2 cellular contexts compared by ENCODE assay signal in the genomic region with DNA sequence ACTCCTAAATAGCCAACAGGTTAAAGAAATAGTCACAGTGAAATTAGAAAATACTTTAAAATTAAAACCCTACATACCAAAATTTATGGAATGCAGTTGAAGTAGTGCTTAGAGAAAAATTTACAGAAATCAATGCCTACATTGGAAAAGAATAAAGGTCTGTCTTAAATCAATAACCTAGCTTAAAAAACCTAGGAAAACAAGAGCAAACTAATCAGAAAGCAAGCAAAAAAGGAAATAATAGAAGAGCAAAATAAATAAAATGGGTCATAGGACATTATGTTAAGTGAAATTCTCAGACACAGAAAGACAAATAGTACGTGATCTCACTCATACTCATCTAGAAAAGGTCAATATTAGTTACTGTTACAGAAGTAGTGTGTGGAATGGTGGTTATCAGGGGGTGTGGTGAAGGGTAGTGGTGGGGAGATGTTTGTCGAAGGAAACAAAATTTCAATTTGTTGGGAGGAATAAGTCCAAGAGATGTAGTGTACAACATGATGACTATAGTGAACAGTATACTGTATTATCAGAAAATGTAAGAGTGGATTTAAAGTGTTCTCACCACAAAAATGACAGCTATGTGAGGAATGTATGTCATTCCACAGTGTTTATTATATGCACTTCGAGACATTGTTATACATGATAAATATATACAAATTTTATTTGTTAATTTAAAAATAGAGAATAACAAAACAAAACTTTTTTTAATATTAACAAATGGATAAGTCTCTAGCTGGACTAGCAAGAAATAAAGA.
TF ChIP-seq lines count a peak whose summit lies in the region.

No MANE protein-coding gene starts in this region.

TF ChIP-seq in HepG2, 621 proteins besides CTCF, POLR2A, EP300 and RAD21 (continued from another document and continues in another):
- no peak for TF ChIP-seq REPIN1 (CRISPR knock-in tag; IDR thresholded peaks at IDR 0.05; ENCODE audit: borderline replicate concordance, low read depth)
- no peak for TF ChIP-seq ZNF138 (CRISPR knock-in tag; IDR thresholded peaks at IDR 0.05; ENCODE audit: low read depth)
- TF ChIP-seq ZKSCAN5 (CRISPR knock-in tag; IDR thresholded peaks at IDR 0.05), result no peak
- TF ChIP-seq RBFOX2 (IDR thresholded peaks at IDR 0.05; ENCODE audit: low read depth, low read length), result no peak
- TF ChIP-seq MNT (IDR thresholded peaks at IDR 0.05), result no peak
- no peak for TF ChIP-seq TBP (CRISPR knock-in tag; IDR thresholded peaks at IDR 0.05)
- TF ChIP-seq BORCS8-MEF2B (CRISPR knock-in tag; IDR thresholded peaks at IDR 0.05), result no peak
- TF ChIP-seq ZNF160 (CRISPR knock-in tag; IDR thresholded peaks at IDR 0.05), result no peak
- no peak for TF ChIP-seq ZNF652 (CRISPR knock-in tag; IDR thresholded peaks at IDR 0.05; ENCODE audit: borderline replicate concordance, low read depth)
- TF ChIP-seq, protein P1, sequence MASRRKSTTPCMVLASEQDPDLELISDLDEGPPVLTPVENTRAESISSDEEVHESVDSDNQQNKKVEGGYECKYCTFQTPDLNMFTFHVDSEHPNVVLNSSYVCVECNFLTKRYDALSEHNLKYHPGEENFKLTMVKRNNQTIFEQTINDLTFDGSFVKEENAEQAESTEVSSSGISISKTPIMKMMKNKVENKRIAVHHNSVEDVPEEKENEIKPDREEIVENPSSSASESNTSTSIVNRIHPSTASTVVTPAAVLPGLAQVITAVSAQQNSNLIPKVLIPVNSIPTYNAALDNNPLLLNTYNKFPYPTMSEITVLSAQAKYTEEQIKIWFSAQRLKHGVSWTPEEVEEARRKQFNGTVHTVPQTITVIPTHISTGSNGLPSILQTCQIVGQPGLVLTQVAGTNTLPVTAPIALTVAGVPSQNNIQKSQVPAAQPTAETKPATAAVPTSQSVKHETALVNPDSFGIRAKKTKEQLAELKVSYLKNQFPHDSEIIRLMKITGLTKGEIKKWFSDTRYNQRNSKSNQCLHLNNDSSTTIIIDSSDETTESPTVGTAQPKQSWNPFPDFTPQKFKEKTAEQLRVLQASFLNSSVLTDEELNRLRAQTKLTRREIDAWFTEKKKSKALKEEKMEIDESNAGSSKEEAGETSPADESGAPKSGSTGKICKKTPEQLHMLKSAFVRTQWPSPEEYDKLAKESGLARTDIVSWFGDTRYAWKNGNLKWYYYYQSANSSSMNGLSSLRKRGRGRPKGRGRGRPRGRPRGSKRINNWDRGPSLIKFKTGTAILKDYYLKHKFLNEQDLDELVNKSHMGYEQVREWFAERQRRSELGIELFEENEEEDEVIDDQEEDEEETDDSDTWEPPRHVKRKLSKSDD (CRISPR knock-in tag; IDR thresholded peaks at IDR 0.05; ENCODE audit: low read depth), result no peak
- TF ChIP-seq DMAP1 (CRISPR knock-in tag; IDR thresholded peaks at IDR 0.05), result no peak
- no peak for TF ChIP-seq SRSF4 (IDR thresholded peaks at IDR 0.05; ENCODE audit: low read depth, low read length, poor library complexity, severe bottlenecking)
- TF ChIP-seq ZNF619 (CRISPR knock-in tag; IDR thresholded peaks at IDR 0.05), result no peak
- TF ChIP-seq REST (IDR thresholded peaks at IDR 0.05; ENCODE audit: borderline replicate concordance in 1 of 2, low read depth in 1 of 2, low read length in 2 of 2), result no peak
- TF ChIP-seq, protein P2, sequence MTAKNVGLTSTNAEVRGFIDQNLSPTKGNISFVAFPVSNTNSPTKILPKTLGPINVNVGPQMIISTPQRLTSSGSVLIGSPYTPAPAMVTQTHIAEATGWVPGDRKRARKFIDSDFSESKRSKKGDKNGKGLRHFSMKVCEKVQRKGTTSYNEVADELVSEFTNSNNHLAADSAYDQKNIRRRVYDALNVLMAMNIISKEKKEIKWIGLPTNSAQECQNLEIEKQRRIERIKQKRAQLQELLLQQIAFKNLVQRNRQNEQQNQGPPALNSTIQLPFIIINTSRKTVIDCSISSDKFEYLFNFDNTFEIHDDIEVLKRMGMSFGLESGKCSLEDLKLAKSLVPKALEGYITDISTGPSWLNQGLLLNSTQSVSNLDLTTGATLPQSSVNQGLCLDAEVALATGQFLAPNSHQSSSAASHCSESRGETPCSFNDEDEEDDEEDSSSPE (CRISPR knock-in tag; IDR thresholded peaks at IDR 0.05), result no peak
- TF ChIP-seq MIER3 (CRISPR knock-in tag; IDR thresholded peaks at IDR 0.05; ENCODE audit: borderline replicate concordance), result no peak
- TF ChIP-seq NR2F2 (IDR thresholded peaks at IDR 0.05; ENCODE audit: borderline replicate concordance, low read depth), result 0 out of 2 replicates have a peak, but pooled peaks have one; percentile 37
- no peak for TF ChIP-seq ONECUT2 (CRISPR knock-in tag; IDR thresholded peaks at IDR 0.05)
- TF ChIP-seq SNAPC2 (CRISPR knock-in tag; IDR thresholded peaks at IDR 0.05), result no peak

TF ChIP-seq in SK-N-SH treated with all-trans-retinoic acid at 6 μM for 48 hours, 23 proteins besides CTCF, POLR2A, EP300 and RAD21 (continued from another document):
- TF ChIP-seq, protein P3, sequence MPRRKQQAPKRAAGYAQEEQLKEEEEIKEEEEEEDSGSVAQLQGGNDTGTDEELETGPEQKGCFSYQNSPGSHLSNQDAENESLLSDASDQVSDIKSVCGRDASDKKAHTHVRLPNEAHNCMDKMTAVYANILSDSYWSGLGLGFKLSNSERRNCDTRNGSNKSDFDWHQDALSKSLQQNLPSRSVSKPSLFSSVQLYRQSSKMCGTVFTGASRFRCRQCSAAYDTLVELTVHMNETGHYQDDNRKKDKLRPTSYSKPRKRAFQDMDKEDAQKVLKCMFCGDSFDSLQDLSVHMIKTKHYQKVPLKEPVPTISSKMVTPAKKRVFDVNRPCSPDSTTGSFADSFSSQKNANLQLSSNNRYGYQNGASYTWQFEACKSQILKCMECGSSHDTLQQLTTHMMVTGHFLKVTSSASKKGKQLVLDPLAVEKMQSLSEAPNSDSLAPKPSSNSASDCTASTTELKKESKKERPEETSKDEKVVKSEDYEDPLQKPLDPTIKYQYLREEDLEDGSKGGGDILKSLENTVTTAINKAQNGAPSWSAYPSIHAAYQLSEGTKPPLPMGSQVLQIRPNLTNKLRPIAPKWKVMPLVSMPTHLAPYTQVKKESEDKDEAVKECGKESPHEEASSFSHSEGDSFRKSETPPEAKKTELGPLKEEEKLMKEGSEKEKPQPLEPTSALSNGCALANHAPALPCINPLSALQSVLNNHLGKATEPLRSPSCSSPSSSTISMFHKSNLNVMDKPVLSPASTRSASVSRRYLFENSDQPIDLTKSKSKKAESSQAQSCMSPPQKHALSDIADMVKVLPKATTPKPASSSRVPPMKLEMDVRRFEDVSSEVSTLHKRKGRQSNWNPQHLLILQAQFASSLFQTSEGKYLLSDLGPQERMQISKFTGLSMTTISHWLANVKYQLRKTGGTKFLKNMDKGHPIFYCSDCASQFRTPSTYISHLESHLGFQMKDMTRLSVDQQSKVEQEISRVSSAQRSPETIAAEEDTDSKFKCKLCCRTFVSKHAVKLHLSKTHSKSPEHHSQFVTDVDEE (CRISPR knock-in tag; IDR thresholded peaks at IDR 0.05), result no peak
- TF ChIP-seq, protein P4, sequence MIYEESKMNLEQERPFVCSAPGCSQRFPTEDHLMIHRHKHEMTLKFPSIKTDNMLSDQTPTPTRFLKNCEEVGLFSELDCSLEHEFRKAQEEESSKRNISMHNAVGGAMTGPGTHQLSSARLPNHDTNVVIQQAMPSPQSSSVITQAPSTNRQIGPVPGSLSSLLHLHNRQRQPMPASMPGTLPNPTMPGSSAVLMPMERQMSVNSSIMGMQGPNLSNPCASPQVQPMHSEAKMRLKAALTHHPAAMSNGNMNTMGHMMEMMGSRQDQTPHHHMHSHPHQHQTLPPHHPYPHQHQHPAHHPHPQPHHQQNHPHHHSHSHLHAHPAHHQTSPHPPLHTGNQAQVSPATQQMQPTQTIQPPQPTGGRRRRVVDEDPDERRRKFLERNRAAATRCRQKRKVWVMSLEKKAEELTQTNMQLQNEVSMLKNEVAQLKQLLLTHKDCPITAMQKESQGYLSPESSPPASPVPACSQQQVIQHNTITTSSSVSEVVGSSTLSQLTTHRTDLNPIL (CRISPR knock-in tag; IDR thresholded peaks at IDR 0.05; ENCODE audit: low read depth), result no peak
- no peak for TF ChIP-seq ZFP30 (CRISPR knock-in tag; IDR thresholded peaks at IDR 0.05)
- TF ChIP-seq ZNF565 (CRISPR knock-in tag; conservative IDR thresholded peaks at IDR 0.05; ENCODE audit: low read depth), result no peak
- TF ChIP-seq BACH2 (CRISPR knock-in tag; IDR thresholded peaks at IDR 0.05; ENCODE audit: borderline replicate concordance), result no peak
- TF ChIP-seq CSRNP3 (CRISPR knock-in tag; IDR thresholded peaks at IDR 0.05), result no peak
- no peak for TF ChIP-seq CSDC2 (CRISPR knock-in tag; IDR thresholded peaks at IDR 0.05)
- TF ChIP-seq GLIS3 (CRISPR knock-in tag; IDR thresholded peaks at IDR 0.05), result no peak
